Comparison of ENCODE assay signal across 1 cellular context in the genomic region with DNA sequence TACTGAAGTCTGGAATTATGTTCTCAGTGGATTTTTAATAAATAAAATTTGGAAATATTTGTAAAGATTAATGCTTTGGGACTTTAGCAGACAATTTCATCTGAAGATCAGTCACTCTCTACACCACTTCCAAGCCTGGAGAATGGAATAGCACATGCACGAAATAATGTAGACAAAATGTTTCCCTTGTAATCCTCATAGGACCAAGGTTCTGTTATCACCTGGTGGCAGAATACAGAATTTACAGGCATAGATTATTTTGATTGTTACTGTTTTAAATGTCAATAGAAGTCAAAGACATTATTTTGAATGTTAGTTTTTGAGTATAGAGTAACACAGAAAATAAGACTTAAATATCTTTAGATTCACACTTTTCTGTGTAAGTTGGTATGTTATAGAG.
TF ChIP-seq lines count a peak whose summit lies in the region.

No MANE protein-coding gene starts in this region.

TF ChIP-seq in HepG2, 621 proteins besides CTCF, POLR2A, EP300 and RAD21:
- no peak for TF ChIP-seq ZNF530 (CRISPR knock-in tag; IDR thresholded peaks at IDR 0.05; ENCODE audit: low read depth)
- TF ChIP-seq NFE2L2 (IDR thresholded peaks at IDR 0.05; ENCODE audit: low read length): no peak
- TF ChIP-seq ZNF644 (CRISPR knock-in tag; IDR thresholded peaks at IDR 0.05; ENCODE audit: low read depth): no peak
- TF ChIP-seq ZNF333 (CRISPR knock-in tag; IDR thresholded peaks at IDR 0.05; ENCODE audit: borderline replicate concordance): no peak
- TF ChIP-seq ZKSCAN8 (CRISPR knock-in tag; IDR thresholded peaks at IDR 0.05; ENCODE audit: borderline replicate concordance): no peak
- TF ChIP-seq ZMAT3 (CRISPR knock-in tag; conservative IDR thresholded peaks at IDR 0.05): no peak
- TF ChIP-seq SRSF9 (IDR thresholded peaks at IDR 0.05; ENCODE audit: borderline replicate concordance, insufficient read depth, low read depth, low read length, poor library complexity, severe bottlenecking): no peak
- TF ChIP-seq SMC3 (IDR thresholded peaks at IDR 0.05; ENCODE audit: low read length): no peak
- TF ChIP-seq SIN3B (IDR thresholded peaks at IDR 0.05; ENCODE audit: low read length): no peak
- no peak for TF ChIP-seq MXD4 (CRISPR knock-in tag; IDR thresholded peaks at IDR 0.05)
- TF ChIP-seq TARDBP (CRISPR knock-in tag; IDR thresholded peaks at IDR 0.05): no peak
- no peak for TF ChIP-seq NFE2 (CRISPR knock-in tag; IDR thresholded peaks at IDR 0.05)
- TF ChIP-seq KLF11 (CRISPR knock-in tag; IDR thresholded peaks at IDR 0.05): no peak
- TF ChIP-seq, protein P1, sequence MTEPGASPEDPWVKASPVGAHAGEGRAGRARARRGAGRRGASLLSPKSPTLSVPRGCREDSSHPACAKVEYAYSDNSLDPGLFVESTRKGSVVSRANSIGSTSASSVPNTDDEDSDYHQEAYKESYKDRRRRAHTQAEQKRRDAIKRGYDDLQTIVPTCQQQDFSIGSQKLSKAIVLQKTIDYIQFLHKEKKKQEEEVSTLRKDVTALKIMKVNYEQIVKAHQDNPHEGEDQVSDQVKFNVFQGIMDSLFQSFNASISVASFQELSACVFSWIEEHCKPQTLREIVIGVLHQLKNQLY (CRISPR knock-in tag; IDR thresholded peaks at IDR 0.05): no peak
- TF ChIP-seq ZNF615 (CRISPR knock-in tag; IDR thresholded peaks at IDR 0.05; ENCODE audit: borderline replicate concordance): no peak
